14 cellular contexts compared by ENCODE assay signal in genomic region chr22:22125579-22126468, GRCh38.
"Had no signal": no experiment of that assay in that cellular context is flagged by ENCODE, and none has a peak within 500 bp of the region (broad histone marks: within the 10 kb centered on the region; RNA-seq: fewer than 3 reads in every experiment).

No MANE protein-coding gene starts in this region.

- H3K27ac Mint-ChIP-seq: activated naive CD4-positive, alpha-beta T cell treated with anti-CD3 and anti-CD28 coated beads, Interleukin-2, amount 50 U/mL, for 24 hours; stimulated activated naive CD8-positive, alpha-beta T cell treated with anti-CD3 and anti-CD28 coated beads, Interleukin-15, Interleukin-2, amounts not matched to agents 100 ng/mL and 50 ng/mL, for 24 hours had no signal

- ATAC-seq: activated CD4-positive, CD25-positive, alpha-beta regulatory T cell treated with anti-CD3 and anti-CD28 coated beads, Interleukin-2, amount 50 U/mL, for 24 hours; esophagus mucosa; gastrocnemius medialis; left lung; right cardiac atrium had no signal

- DNase-seq: activated CD4-positive, alpha-beta T cell treated with anti-CD3 and anti-CD28 coated beads, Interleukin-2, amount 50 U/mL, for 1 hour; activated gamma-delta T cell; effector CD4-positive, alpha-beta T cell; gastrocnemius medialis; midbrain; right cardiac atrium; stimulated activated CD4-positive, alpha-beta T cell treated with anti-CD3 and anti-CD28 coated beads, Interleukin-2, amount 100 ng/mL, for 24 hours; transverse colon had no signal

- H3K36me3 ChIP-seq: gastrocnemius medialis, left lung, prostate gland, transverse colon had no signal

- H3K4me1 ChIP-seq: gastrocnemius medialis, left lung, prostate gland, transverse colon had no signal

- H3K4me1 Mint-ChIP-seq: activated naive CD4-positive, alpha-beta T cell treated with anti-CD3 and anti-CD28 coated beads, Interleukin-2, amount 50 U/mL, for 24 hours had no signal

- H3K36me3 Mint-ChIP-seq: activated naive CD4-positive, alpha-beta T cell treated with anti-CD3 and anti-CD28 coated beads, Interleukin-2, amount 50 U/mL, for 24 hours had no signal

- H3K27me3 ChIP-seq: transverse colon had no signal

- H3K4me3 ChIP-seq: gastrocnemius medialis, left lung, prostate gland, transverse colon had no signal

- H3K9me3 ChIP-seq: gastrocnemius medialis, left lung, prostate gland, transverse colon had no signal

- H3K4me3 Mint-ChIP-seq: activated naive CD4-positive, alpha-beta T cell treated with anti-CD3 and anti-CD28 coated beads, Interleukin-2, amount 50 U/mL, for 24 hours; stimulated activated naive CD8-positive, alpha-beta T cell treated with anti-CD3 and anti-CD28 coated beads, Interleukin-15, Interleukin-2, amounts not matched to agents 100 ng/mL and 50 ng/mL, for 24 hours had no signal

- H3K27ac ChIP-seq: gastrocnemius medialis, left lung, prostate gland, transverse colon had no signal
